1 cellular context compared by ENCODE assay signal in genomic region chr14:31529053-31529452, GRCh38.
TF ChIP-seq lines count a peak whose summit lies in the region.

No MANE protein-coding gene starts in this region.

TF ChIP-seq in HepG2, 621 proteins besides CTCF, POLR2A, EP300 and RAD21 (continued from another document and continues in another):
- peak; percentile 91 for TF ChIP-seq AHDC1 (CRISPR knock-in tag; IDR thresholded peaks at IDR 0.05; ENCODE audit: borderline replicate concordance)
- TF ChIP-seq ZNF335 (CRISPR knock-in tag; IDR thresholded peaks at IDR 0.05) = no peak
- TF ChIP-seq ZBTB25 (CRISPR knock-in tag; IDR thresholded peaks at IDR 0.05) = peak; percentile 34; the same call in 1 of the 2 replicates
- 0 out of 2 replicates have a peak, but pooled peaks have one; percentile 22 for TF ChIP-seq ZBTB7B (CRISPR knock-in tag; IDR thresholded peaks at IDR 0.05)
- peak; percentile 73; the same call in 1 of the 2 replicates for TF ChIP-seq ZNF331 (CRISPR knock-in tag; IDR thresholded peaks at IDR 0.05)
- peak; percentile 79 for TF ChIP-seq ZNF12 (CRISPR knock-in tag; IDR thresholded peaks at IDR 0.05)
- TF ChIP-seq ZNF878 (CRISPR knock-in tag; IDR thresholded peaks at IDR 0.05) = peak; percentile 49; the same call in 1 of the 2 replicates
- no peak for TF ChIP-seq NCOA5 (CRISPR knock-in tag; IDR thresholded peaks at IDR 0.05)
- peak; percentile 58 for TF ChIP-seq ZGPAT (CRISPR knock-in tag; IDR thresholded peaks at IDR 0.05)
- TF ChIP-seq ZNF644 (CRISPR knock-in tag; IDR thresholded peaks at IDR 0.05; ENCODE audit: low read depth) = peak; percentile 99
- no peak for TF ChIP-seq ZNF17 (CRISPR knock-in tag; IDR thresholded peaks at IDR 0.05)
- peak; percentile 65; the same call in 1 of the 2 replicates for TF ChIP-seq THAP11 (CRISPR knock-in tag; IDR thresholded peaks at IDR 0.05)
- TF ChIP-seq RXRB (CRISPR knock-in tag; IDR thresholded peaks at IDR 0.05; ENCODE audit: borderline replicate concordance) = peak; percentile 63; the same call in 1 of the 2 replicates
- peak; percentile 46; the same call in 1 of the 2 replicates for TF ChIP-seq HDAC2 (CRISPR knock-in tag; IDR thresholded peaks at IDR 0.05)
- TF ChIP-seq HNRNPUL1 (IDR thresholded peaks at IDR 0.05; ENCODE audit: low read depth, low read length) = no peak
- TF ChIP-seq HNF4A (CRISPR knock-in tag; IDR thresholded peaks at IDR 0.05) = peak; percentile 81
- peak; percentile 43; the same call in 1 of the 2 replicates for TF ChIP-seq MIER2 (CRISPR knock-in tag; IDR thresholded peaks at IDR 0.05)
- TF ChIP-seq KLF13 (CRISPR knock-in tag; IDR thresholded peaks at IDR 0.05) = no peak
- 0 out of 2 replicates have a peak, but pooled peaks have one; percentile 34 for TF ChIP-seq SOX5 (CRISPR knock-in tag; IDR thresholded peaks at IDR 0.05; ENCODE audit: borderline replicate concordance)
- peak; percentile 89 for TF ChIP-seq BCL6 (CRISPR knock-in tag; IDR thresholded peaks at IDR 0.05)
- TF ChIP-seq ZNF414 (CRISPR knock-in tag; IDR thresholded peaks at IDR 0.05) = 0 out of 2 replicates have a peak, but pooled peaks have one; percentile 39
- TF ChIP-seq FOXK1 (CRISPR knock-in tag; IDR thresholded peaks at IDR 0.05; ENCODE audit: borderline replicate concordance, low read depth) = peak; percentile 99; the same call in 1 of the 2 replicates
- TF ChIP-seq HOXA5 (CRISPR knock-in tag; IDR thresholded peaks at IDR 0.05) = 0 out of 2 replicates have a peak, but pooled peaks have one; percentile 22
- 0 out of 2 replicates have a peak, but pooled peaks have one; percentile 20 for TF ChIP-seq ZFP36L1 (CRISPR knock-in tag; IDR thresholded peaks at IDR 0.05)
- peak in 1 of 2 experiments; percentile 83; a peak in 2 of 4 replicates for TF ChIP-seq ATF4 (CRISPR knock-in tag; IDR thresholded peaks at IDR 0.05)
- TF ChIP-seq CCDC6 (CRISPR knock-in tag; IDR thresholded peaks at IDR 0.05) = 0 out of 2 replicates have a peak, but pooled peaks have one; percentile 25
- no peak for TF ChIP-seq ZNF276 (CRISPR knock-in tag; IDR thresholded peaks at IDR 0.05; ENCODE audit: low read depth)
- no peak for TF ChIP-seq MED8 (CRISPR knock-in tag; IDR thresholded peaks at IDR 0.05; ENCODE audit: insufficient replicate concordance)
- TF ChIP-seq HOMEZ (CRISPR knock-in tag; IDR thresholded peaks at IDR 0.05; ENCODE audit: low read depth) = peak; percentile 72; the same call in 1 of the 2 replicates
- peak; percentile 82; the same call in 1 of the 2 replicates for TF ChIP-seq FOXO1 (CRISPR knock-in tag; IDR thresholded peaks at IDR 0.05)
- no peak for TF ChIP-seq ATF5 (CRISPR knock-in tag; IDR thresholded peaks at IDR 0.05; ENCODE audit: low read depth)
- TF ChIP-seq HBP1 (CRISPR knock-in tag; IDR thresholded peaks at IDR 0.05; ENCODE audit: low read depth) = peak; percentile 53; the same call in 1 of the 2 replicates
- peak; percentile 82; the same call in 1 of the 2 replicates for TF ChIP-seq FOXJ3 (CRISPR knock-in tag; IDR thresholded peaks at IDR 0.05; ENCODE audit: borderline replicate concordance)
- no peak for TF ChIP-seq TMF1 (CRISPR knock-in tag; IDR thresholded peaks at IDR 0.05; ENCODE audit: low read depth)
- 0 out of 2 replicates have a peak, but pooled peaks have one; percentile 25 for TF ChIP-seq SAP130 (CRISPR knock-in tag; IDR thresholded peaks at IDR 0.05; ENCODE audit: low read depth)
- peak; percentile 97 for TF ChIP-seq GATAD2A (CRISPR knock-in tag; IDR thresholded peaks at IDR 0.05)
- no peak for TF ChIP-seq SOX6 (IDR thresholded peaks at IDR 0.05)
- TF ChIP-seq SOX6 (CRISPR knock-in tag; IDR thresholded peaks at IDR 0.05) = peak; percentile 29; the same call in 1 of the 2 replicates
- TF ChIP-seq DDIT3 (CRISPR knock-in tag; IDR thresholded peaks at IDR 0.05) = no peak
- TF ChIP-seq SOX13 (IDR thresholded peaks at IDR 0.05) = no peak
- TF ChIP-seq SOX13 (CRISPR knock-in tag; conservative IDR thresholded peaks at IDR 0.05 in 1 of 2, IDR thresholded peaks at IDR 0.05 in 1 of 2) = peak in 1 of 2 experiments; percentile 56; a peak in 2 of 4 replicates
- TF ChIP-seq HHEX (CRISPR knock-in tag; IDR thresholded peaks at IDR 0.05) = peak; percentile 39; the same call in 1 of the 2 replicates
- TF ChIP-seq FOXK2 (IDR thresholded peaks at IDR 0.05) = peak; percentile 64; the same call in 1 of the 2 replicates
- peak; percentile 51 for TF ChIP-seq RARA (CRISPR knock-in tag; IDR thresholded peaks at IDR 0.05)
- no peak for TF ChIP-seq FOXP1 (IDR thresholded peaks at IDR 0.05)
- TF ChIP-seq FOXP1 (CRISPR knock-in tag; IDR thresholded peaks at IDR 0.05) = peak; percentile 95
